ENCODE assay signal across 8 cellular contexts in the genomic region with DNA sequence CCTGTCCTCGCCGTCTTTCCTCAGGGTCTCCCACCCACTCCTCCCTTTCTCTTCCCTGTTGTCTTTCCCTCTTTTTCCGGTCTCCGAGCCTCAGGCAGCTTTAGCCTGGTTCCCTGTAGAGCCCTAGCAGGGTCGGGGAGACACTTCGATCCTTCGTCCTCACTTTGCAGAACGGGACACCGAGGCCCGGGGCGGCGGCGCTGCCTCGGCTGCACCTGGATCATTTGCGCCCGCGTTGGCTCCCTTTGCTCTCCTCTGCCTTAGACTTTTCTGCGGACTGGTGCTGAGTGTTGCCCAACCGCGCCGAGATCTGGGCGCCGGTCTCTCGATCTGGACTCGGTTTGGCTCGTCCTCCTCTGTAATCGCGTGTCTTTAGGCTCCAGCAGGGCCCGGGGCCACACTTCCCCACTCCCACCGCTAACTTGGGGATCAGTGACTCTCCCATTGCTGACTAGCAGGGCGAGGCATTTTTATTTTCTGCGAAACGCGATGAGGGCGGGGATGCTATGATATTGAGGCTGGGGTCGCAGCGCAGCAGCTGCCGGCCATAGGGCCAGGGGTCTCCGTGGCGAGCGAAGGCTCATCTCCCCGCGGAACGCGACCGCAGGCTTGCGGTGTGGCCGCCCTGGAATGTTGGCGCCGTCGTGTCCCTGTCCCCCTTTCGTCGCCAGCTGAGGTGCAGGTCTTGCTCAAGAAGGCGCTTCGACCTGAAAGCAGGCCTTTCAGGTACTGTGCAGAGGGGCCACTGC.
DNase-seq lines count a peak whose midpoint lies in the region; ATAC-seq lines count a peak whose summit lies in the region.

No MANE protein-coding gene starts in this region.

- peak overlapping the region; percentile 94 to 96 for H3K4me3 Mint-ChIP-seq in stimulated activated naive CD8-positive, alpha-beta T cell treated with anti-CD3 and anti-CD28 coated beads, Interleukin-15, amount 100 ng/mL, for 72 hours

- no peak for ATAC-seq in stimulated activated naive CD8-positive, alpha-beta T cell treated with anti-CD3 and anti-CD28 coated beads, Interleukin-15, amount 100 ng/mL, for 72 hours

- H3K27me3 Mint-ChIP-seq in stimulated activated naive CD8-positive, alpha-beta T cell treated with anti-CD3 and anti-CD28 coated beads, Interleukin-15, amount 100 ng/mL, for 72 hours, result peaks cover 57% of the 10 kb centered on the region

- H3K4me3 ChIP-seq in iPS-11a (ENCODE audit: low read depth, low read length), result peak overlapping the region; percentile 51

- peaks cover 10% of the 10 kb centered on the region for H3K4me1 Mint-ChIP-seq in stimulated activated naive CD8-positive, alpha-beta T cell treated with anti-CD3 and anti-CD28 coated beads, Interleukin-15, amount 100 ng/mL, for 72 hours

- H3K27ac Mint-ChIP-seq in stimulated activated naive CD8-positive, alpha-beta T cell treated with anti-CD3 and anti-CD28 coated beads, Interleukin-15, amount 100 ng/mL, for 72 hours, result peak overlapping the region; percentile 77 to 93

- H3K27ac ChIP-seq in substantia nigra (ENCODE audit: low read depth, low read length, poor library complexity, severe bottlenecking), result no peak overlapping the region

- DNase-seq in NCI-H82 (lab: John Stamatoyannopoulos, UW) (peak; percentile 25), NCI-H82 treated with DMSO at 0.1 percent for 48 hours (lab: John Stamatoyannopoulos, UW; ENCODE audit: unreplicated experiment) (no peak), substantia nigra (lab: John Stamatoyannopoulos, UW) (no peak), DMS153 treated with DMSO at 0.1 percent for 48 hours (lab: John Stamatoyannopoulos, UW; ENCODE audit: unreplicated experiment) (no peak), NCI-H510A (lab: John Stamatoyannopoulos, UW) (no peak)
- peak; percentile 55 for DNase-seq in activated CD8-positive, alpha-beta memory T cell treated with anti-CD3 and anti-CD28 coated beads, Interleukin-2, amount 50 U/mL, for 48 hours
- DNase-seq in stimulated activated naive CD8-positive, alpha-beta T cell treated with anti-CD3 and anti-CD28 coated beads, Interleukin-15, amount 100 ng/mL, for 72 hours, result peak in 1 of 2 donors; percentile 29

- H3K9me3 Mint-ChIP-seq in stimulated activated naive CD8-positive, alpha-beta T cell treated with anti-CD3 and anti-CD28 coated beads, Interleukin-15, amount 100 ng/mL, for 72 hours, result no peaks in the 10 kb centered on the region

Comparison
In these comparisons a context has a peak if more than half of its experiments do, and no peak if none do; other contexts are left out.
1. DNase-seq: peak in NCI-H82 (single experiment) and activated CD8-positive, alpha-beta memory T cell treated with anti-CD3 and anti-CD28 coated beads, Interleukin-2, amount 50 U/mL, for 48 hours (single experiment); none in NCI-H82 treated with DMSO at 0.1 percent for 48 hours (single experiment), substantia nigra (0 of 49), DMS153 treated with DMSO at 0.1 percent for 48 hours (single experiment) and NCI-H510A (single experiment).